Comparison of ENCODE assay signal across 11 cellular contexts in genomic region chr1:230030122-230030821, GRCh38.
"Had no signal": no experiment of that assay in that cellular context is flagged by ENCODE, and none has a peak within 500 bp of the region (broad histone marks: within the 10 kb centered on the region; RNA-seq: fewer than 3 reads in every experiment).

No MANE protein-coding gene starts in this region.

- H3K9me3 ChIP-seq: colonic mucosa, pancreas had no signal

- H3K4me3 Mint-ChIP-seq: neural crest cell had no signal

- H3K4me3 ChIP-seq: colonic mucosa, hepatocyte, pancreas, smooth muscle cell had no signal

- H3K79me2 ChIP-seq: hepatocyte had no signal

- H3K27ac Mint-ChIP-seq: progenitor cell of endocrine pancreas had no signal

- ATAC-seq: right cardiac atrium had no signal

- DNase-seq: colonic mucosa; naive thymus-derived CD4-positive, alpha-beta T cell; pancreas; right cardiac atrium; stimulated activated CD4-positive, alpha-beta T cell treated with anti-CD3 and anti-CD28 coated beads, Interleukin-2, amount 100 ng/mL, for 48 hours; stimulated activated naive CD4-positive, alpha-beta T cell treated with Interleukin-2 at 50 U/mL for 16 hours had no signal

- H3K4me2 ChIP-seq: hepatocyte, smooth muscle cell had no signal

- H3K27ac ChIP-seq: colonic mucosa, foreskin keratinocyte, hepatocyte, pancreas had no signal

- H3K27me3 ChIP-seq: colonic mucosa, hepatocyte, pancreas had no signal

- H3K4me1 ChIP-seq: colonic mucosa, foreskin keratinocyte, pancreas had no signal

- H3K4me1 Mint-ChIP-seq: neural crest cell had no signal

- H3K27me3 Mint-ChIP-seq: naive thymus-derived CD4-positive, alpha-beta T cell; progenitor cell of endocrine pancreas had no signal

- FAIRE-seq: pancreas had no signal

- H3K9me3 Mint-ChIP-seq: neural crest cell had no signal

- H2AFZ ChIP-seq: hepatocyte had no signal

- H3K36me3 ChIP-seq: colonic mucosa, pancreas had no signal
